13 cellular contexts compared by ENCODE assay signal in genomic region chr12:96134200-96134599, GRCh38.
"Had no signal": no experiment of that assay in that cellular context is flagged by ENCODE, and none has a peak within 500 bp of the region (broad histone marks: within the 10 kb centered on the region; RNA-seq: fewer than 3 reads in every experiment).

No MANE protein-coding gene starts in this region.

- H3K36me3 ChIP-seq: lower lobe of right lung, neural progenitor cell, pancreas, thyroid gland, uterus had no signal

- H3K27ac ChIP-seq: coronary artery, lower lobe of right lung, neural progenitor cell, pancreas, SK-N-MC, thyroid gland, uterus had no signal

- H3K4me2 ChIP-seq: neural progenitor cell had no signal

- ATAC-seq: lower lobe of right lung, pancreas, WTC11 had no signal

- H3K9me3 Mint-ChIP-seq: WTC11 had no signal

- H3K4me3 ChIP-seq: coronary artery, lower lobe of right lung, neural progenitor cell, pancreas, SK-N-MC, thyroid gland, uterus had no signal

- H3K36me3 Mint-ChIP-seq: mesothelial cell of epicardium, neural progenitor cell, WTC11 had no signal

- H3K9ac ChIP-seq: neural progenitor cell had no signal

- H3K27ac Mint-ChIP-seq: mesothelial cell of epicardium, neural progenitor cell, WTC11 had no signal

- H3K27me3 ChIP-seq: neural progenitor cell, pancreas, thyroid gland, uterus had no signal

- DNase-seq: activated effector memory CD4-positive, alpha-beta T cell treated with Interleukin-2 at 50 U/mL for 16 hours; effector CD8-positive, alpha-beta T cell; hypothalamus; lower lobe of right lung; pancreas; stimulated activated CD4-positive, alpha-beta T cell treated with anti-CD3 and anti-CD28 coated beads, Interleukin-4, amount 100 ng/mL, for 4 hours; thyroid gland; uterus had no signal

- H3K4me3 Mint-ChIP-seq: mesothelial cell of epicardium, neural progenitor cell, WTC11 had no signal

- H3K4me1 ChIP-seq: neural progenitor cell, uterus had no signal

- H3K9me3 ChIP-seq: lower lobe of right lung, pancreas, thyroid gland, uterus had no signal
